8 cellular contexts compared by ENCODE assay signal in genomic region chr10:92848037-92848440, GRCh38. TPM values are rescaled to one million over a fixed set of nuclear protein-coding genes. Genes with fewer than 3 reads are reported as not detected.
DNase-seq lines count a peak whose midpoint lies in the region; ATAC-seq and TF ChIP-seq lines count a peak whose summit lies in the region.

No MANE protein-coding gene starts in this region.

- WGBS in sigmoid colon, 2 donors: 1% methylated on average over 32 of the region's 32 CpGs

- peak overlapping the region; percentile 98 for H3K4me2 ChIP-seq in fibroblast of lung (ENCODE audit: extremely low read depth, insufficient read depth, low read length)

- intact Hi-C loops in sigmoid colon (cut with DNase I): loop anchor here (2.0 kb wide), 2 partner anchors 151 to 257 kb away; no protein-coding TSS in a partner anchor

- TF ChIP-seq CTCF in RWPE2 (IDR thresholded peaks at IDR 0.05; ENCODE audit: poor library complexity, severe bottlenecking) (no peak), fibroblast of lung (conservative IDR thresholded peaks at IDR 0.05 in 1 of 2, IDR thresholded peaks at IDR 0.05 in 1 of 2; ENCODE audit: low read depth in 1 of 2, low read length in 2 of 2) (no peak), sigmoid colon (IDR thresholded peaks at IDR 0.05) (no peak)

- H3K79me2 ChIP-seq in fibroblast of lung (ENCODE audit: control insufficient read depth, insufficient read depth, low read length): no peaks in the 10 kb centered on the region

- H3K27me3 ChIP-seq in RWPE2 (ENCODE audit: insufficient read depth, poor library complexity, severe bottlenecking) (no peaks in the 10 kb centered on the region), fibroblast of lung (ENCODE audit: control insufficient read depth, insufficient read depth, low read length) (no peaks in the 10 kb centered on the region), sigmoid colon (no peaks in the 10 kb centered on the region)

- H3K4me3 ChIP-seq in RWPE2 (ENCODE audit: severe bottlenecking) (peak overlapping the region; percentile 79), fibroblast of lung (replicated peaks in 1 of 4; ENCODE audit: control extremely low read depth in 1 of 4, insufficient read depth in 1 of 4, low read depth in 3 of 4, low read length in 4 of 4) (peak overlapping the region; percentile 57 to 90 (median 60)), sigmoid colon (peak overlapping the region; percentile 89 to 99 (median 94))

- peaks cover 5% of the 10 kb centered on the region for H3K4me1 ChIP-seq in RWPE2 (ENCODE audit: insufficient read depth, poor library complexity, severe bottlenecking)
- H3K4me1 ChIP-seq in fibroblast of lung (ENCODE audit: control insufficient read depth, extremely low read depth, insufficient read depth, low read length): peaks cover 3% of the 10 kb centered on the region
- peaks cover 0 to 21% (median 12%) of the 10 kb centered on the region in 4 donors for H3K4me1 ChIP-seq in sigmoid colon

- TF ChIP-seq EP300 in sigmoid colon (IDR thresholded peaks at IDR 0.05): no peak

- H2AFZ ChIP-seq in fibroblast of lung (ENCODE audit: low read length): peak overlapping the region; percentile 96

- H3K9me3 ChIP-seq in RWPE2 (ENCODE audit: severe bottlenecking) (no peaks in the 10 kb centered on the region), fibroblast of lung (ENCODE audit: control insufficient read depth, insufficient read depth, low read depth, low read length) (no peaks in the 10 kb centered on the region), sigmoid colon (no peaks in the 10 kb centered on the region)

- no peaks in the 10 kb centered on the region for H4K20me1 ChIP-seq in fibroblast of lung (ENCODE audit: control insufficient read depth, extremely low read depth, insufficient read depth, low read length)

- peak overlapping the region; percentile 10 for H3K9ac ChIP-seq in fibroblast of lung (ENCODE audit: insufficient read depth, low read length)

- H3K27ac ChIP-seq in RWPE2 (ENCODE audit: poor library complexity, severe bottlenecking) (no peak overlapping the region), fibroblast of lung (ENCODE audit: insufficient read depth, low read length) (no peak overlapping the region), sigmoid colon (peak overlapping the region; percentile 86 to 90 (median 88))

- TF ChIP-seq POLR2A in sigmoid colon (IDR thresholded peaks at IDR 0.05): no peak

- DNase-seq in NCI-H510A treated with DMSO at 0.1 percent for 48 hours (lab: John Stamatoyannopoulos, UW) (peak; percentile 66), NCI-H510A (lab: John Stamatoyannopoulos, UW) (no peak), RWPE2 (ENCODE audit: low spot score) (no peak), fibroblast of lung (ENCODE audit: low read depth in 2 of 2) (no peak), sigmoid colon (no peak), T-helper 9 cell (no peak), NCI-H2029 treated with DMSO at 0.1 percent for 48 hours (lab: John Stamatoyannopoulos, UW) (no peak)

- H3K36me3 ChIP-seq in RWPE2 (ENCODE audit: low read depth): no peaks in the 10 kb centered on the region
- no peaks in the 10 kb centered on the region for H3K36me3 ChIP-seq in fibroblast of lung (ENCODE audit: control insufficient read depth, insufficient read depth, low read length)
- no peaks in the 10 kb centered on the region for H3K36me3 ChIP-seq in sigmoid colon

- no peak for ATAC-seq in RWPE2 (ENCODE audit: low read depth)
- ATAC-seq in HG03439 (IDR thresholded peaks at IDR 0.05; ENCODE audit: unreplicated experiment): no peak

RNA-seq across cellular contexts. Expression of gene EXOC6, which starts 0.3 kb away (rescaled TPM):
- total RNA-seq in fibroblast of lung (8.5 and 9.2 TPM in 2 replicates), sigmoid colon (10 to 100 TPM; 16.6 to 20.2 (median 18.9) TPM)
- polyA plus RNA-seq in fibroblast of lung (6.2 and 12.9 TPM in 2 replicates), sigmoid colon (10 to 100 TPM in 1 of 3 donors, 1 to 10 TPM in 2; 6.6 to 10.9 (median 9.1) TPM)
- polyA plus RNA-seq in fibroblast of lung (2012): 5.0 and 16.4 TPM in 2 replicates
- polyA minus RNA-seq in fibroblast of lung (ENCODE audit: low replicate concordance): 0.79 and 7.3 TPM in 2 replicates

Comparison
In these comparisons a context has a peak if more than half of its experiments do, and no peak if none do; other contexts are left out.
1. H3K27ac ChIP-seq: peak in sigmoid colon (4 of 4); none in RWPE2 (single experiment) and fibroblast of lung (single experiment).
2. Peak in every context shown above with its lines, with median percentiles within 50 percentile points of each other: H3K4me3 ChIP-seq.